In the genomic region with DNA sequence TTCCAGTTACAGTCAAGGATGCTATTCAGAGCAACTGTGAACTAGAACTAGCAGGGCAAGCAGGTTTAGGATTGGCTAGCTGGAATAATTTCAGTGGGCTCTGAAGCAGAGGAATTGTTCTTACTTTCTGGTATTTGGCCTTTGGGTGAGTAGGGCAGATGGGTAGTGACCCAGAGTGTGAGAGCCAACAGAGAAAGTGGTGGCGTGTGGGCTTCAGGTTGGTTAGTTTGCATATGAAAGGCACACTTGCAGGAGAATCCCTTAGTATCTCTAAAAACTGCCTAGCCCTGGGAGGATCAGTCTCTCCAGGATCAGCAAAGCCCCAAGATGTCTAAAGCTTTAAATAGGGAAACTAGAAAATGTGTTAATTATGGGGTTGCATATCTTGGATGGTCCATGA, we compare ENCODE assay signal across 25 cellular contexts.
"Had no signal": no experiment of that assay in that cellular context is flagged by ENCODE, and none has a peak within 500 bp of the region (broad histone marks: within the 10 kb centered on the region; RNA-seq: fewer than 3 reads in every experiment).

No MANE protein-coding gene starts in this region.

- ATAC-seq: activated T-helper 17 cell treated with anti-CD3 and anti-CD28 coated beads, Interleukin-2, amount 50 U/mL, for 72 hours; PC-3; SK-N-SH treated with all-trans-retinoic acid at 6 μM for 48 hours; T-helper 17 cell had no signal

- H3K9me3 Mint-ChIP-seq: activated CD4-positive, alpha-beta memory T cell treated with anti-CD3 and anti-CD28 coated beads for 36 hours; activated CD4-positive, alpha-beta T cell treated with anti-CD3 and anti-CD28 coated beads, Interleukin-2, amount 10 ng/mL, durations not matched to agents 7 days and 5 days; activated naive CD4-positive, alpha-beta T cell treated with anti-CD3 and anti-CD28 coated beads for 36 hours; activated naive CD8-positive, alpha-beta T cell treated with anti-CD3 and anti-CD28 coated beads for 36 hours; activated T-helper 17 cell treated with anti-CD3 and anti-CD28 coated beads, Interleukin-2, amount 50 U/mL, for 72 hours had no signal

- H3K4me3 ChIP-seq: cardiac muscle cell, SJSA1 had no signal

- DNase-seq: activated CD4-positive, alpha-beta memory T cell treated with anti-CD3 and anti-CD28 coated beads for 36 hours; activated CD4-positive, alpha-beta T cell treated with anti-CD3 and anti-CD28 coated beads, Interleukin-2, amount 10 ng/mL, durations not matched to agents 7 days and 5 days; activated CD4-positive, CD25-positive, alpha-beta regulatory T cell; activated CD8-positive, alpha-beta memory T cell treated with anti-CD3 and anti-CD28 coated beads for 24 hours; activated gamma-delta T cell; activated naive CD4-positive, alpha-beta T cell treated with anti-CD3 and anti-CD28 coated beads for 36 hours; activated naive CD8-positive, alpha-beta T cell treated with anti-CD3 and anti-CD28 coated beads for 36 hours; activated T-cell treated with anti-CD3 and anti-CD28 coated beads, Interleukin-2, amount 50 U/mL, for 48 hours; brain microvascular endothelial cell; Kasumi-1; NCI-H1048; NCI-H146; NCI-H187 treated with DMSO at 0.1 percent for 48 hours; NCI-H2081 treated with DMSO at 0.1 percent for 48 hours; NCI-H446; NCI-H524; PC-3; SHP77; SW 1271; T-helper 17 cell; T-helper 9 cell had no signal

- H3K27ac ChIP-seq: brain microvascular endothelial cell, cardiac muscle cell, SJSA1 had no signal

- H3K36me3 ChIP-seq: brain microvascular endothelial cell, cardiac muscle cell, SJSA1 had no signal

- H3K4me3 Mint-ChIP-seq: activated CD4-positive, alpha-beta memory T cell treated with anti-CD3 and anti-CD28 coated beads for 36 hours; activated CD4-positive, alpha-beta T cell treated with anti-CD3 and anti-CD28 coated beads, Interleukin-2, amount 10 ng/mL, durations not matched to agents 7 days and 5 days; activated naive CD4-positive, alpha-beta T cell treated with anti-CD3 and anti-CD28 coated beads for 36 hours; activated naive CD8-positive, alpha-beta T cell treated with anti-CD3 and anti-CD28 coated beads for 36 hours; activated T-helper 17 cell treated with anti-CD3 and anti-CD28 coated beads, Interleukin-2, amount 50 U/mL, for 72 hours; T-helper 17 cell had no signal

- H3K27ac Mint-ChIP-seq: activated CD4-positive, alpha-beta memory T cell treated with anti-CD3 and anti-CD28 coated beads for 36 hours; activated CD4-positive, alpha-beta T cell treated with anti-CD3 and anti-CD28 coated beads, Interleukin-2, amount 10 ng/mL, durations not matched to agents 7 days and 5 days; activated naive CD4-positive, alpha-beta T cell treated with anti-CD3 and anti-CD28 coated beads for 36 hours; activated naive CD8-positive, alpha-beta T cell treated with anti-CD3 and anti-CD28 coated beads for 36 hours; activated T-helper 17 cell treated with anti-CD3 and anti-CD28 coated beads, Interleukin-2, amount 50 U/mL, for 72 hours; T-helper 17 cell had no signal

- H3K4me1 ChIP-seq: SJSA1 had no signal

- H3K4me1 Mint-ChIP-seq: activated T-helper 17 cell treated with anti-CD3 and anti-CD28 coated beads, Interleukin-2, amount 50 U/mL, for 72 hours had no signal

- H3K9me3 ChIP-seq: SJSA1 had no signal

- H3K36me3 Mint-ChIP-seq: activated CD4-positive, alpha-beta memory T cell treated with anti-CD3 and anti-CD28 coated beads for 36 hours had no signal

- H3K27me3 ChIP-seq: brain microvascular endothelial cell, cardiac muscle cell, SJSA1 had no signal
